Comparison of ENCODE assay signal across 25 cellular contexts in the genomic region with DNA sequence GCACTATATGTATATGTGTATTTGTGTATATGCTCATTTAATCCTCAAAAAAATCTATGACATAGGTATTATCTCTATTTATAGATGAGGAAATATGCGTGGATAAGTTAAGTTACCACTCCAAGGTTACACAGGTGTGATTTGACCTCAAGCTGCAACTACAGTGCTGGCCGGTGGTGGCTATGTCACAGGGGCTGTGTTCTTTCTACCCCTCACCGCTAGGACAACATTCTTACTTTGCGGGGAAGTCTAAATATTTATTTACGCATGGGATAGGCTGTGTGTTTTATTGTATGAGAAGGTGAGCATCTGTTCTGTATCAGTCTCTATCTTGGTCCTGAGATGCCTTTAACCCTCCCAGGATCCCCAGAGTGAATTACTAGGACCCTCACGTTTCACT.
"Had no signal": no experiment of that assay in that cellular context is flagged by ENCODE, and none has a peak within 500 bp of the region (broad histone marks: within the 10 kb centered on the region; RNA-seq: fewer than 3 reads in every experiment).

No MANE protein-coding gene starts in this region.

- H3K27ac ChIP-seq: breast epithelium had no signal

- H3K9me3 Mint-ChIP-seq: activated naive CD4-positive, alpha-beta T cell treated with anti-CD3 and anti-CD28 coated beads, Interleukin-2, amount 50 U/mL, for 24 hours; T-helper 1 cell treated with Interleukin-12 subunit alpha and Interleukin-12 subunit beta and Interleukin-4 antibody, amounts not matched to agents 30 μg/mL and 1 μg/mL, for 36 hours had no signal

- H3K27me3 ChIP-seq: breast epithelium, MG63 had no signal

- H3K9me3 ChIP-seq: breast epithelium, MG63 had no signal

- H3K4me3 Mint-ChIP-seq: activated CD8-positive, alpha-beta T cell treated with anti-CD3 and anti-CD28 coated beads, Interleukin-2, amount 10 ng/mL, durations not matched to agents 7 days and 5 days; activated naive CD4-positive, alpha-beta T cell treated with anti-CD3 and anti-CD28 coated beads, Interleukin-2, amount 50 U/mL, for 24 hours; T-helper 1 cell treated with Interleukin-12 subunit alpha and Interleukin-12 subunit beta and Interleukin-4 antibody, amounts not matched to agents 30 μg/mL and 1 μg/mL, for 36 hours had no signal

- H3K27ac Mint-ChIP-seq: activated CD8-positive, alpha-beta T cell treated with anti-CD3 and anti-CD28 coated beads, Interleukin-2, amount 10 ng/mL, durations not matched to agents 7 days and 5 days; activated naive CD4-positive, alpha-beta T cell treated with anti-CD3 and anti-CD28 coated beads, Interleukin-2, amount 50 U/mL, for 24 hours; T-helper 1 cell treated with Interleukin-12 subunit alpha and Interleukin-12 subunit beta and Interleukin-4 antibody, amounts not matched to agents 30 μg/mL and 1 μg/mL, for 36 hours had no signal

- H3K36me3 Mint-ChIP-seq: activated naive CD4-positive, alpha-beta T cell treated with anti-CD3 and anti-CD28 coated beads, Interleukin-2, amount 50 U/mL, for 24 hours had no signal

- H3K4me3 ChIP-seq: breast epithelium, MG63 had no signal

- H3K36me3 ChIP-seq: breast epithelium, MG63 had no signal

- DNase-seq: activated CD4-positive, alpha-beta T cell treated with anti-CD3 and anti-CD28 coated beads for 48 hours; activated CD4-positive, alpha-beta T cell treated with anti-CD3 and anti-CD28 coated beads, Interleukin-2, amount 50 U/mL, for 4 hours; activated CD4-positive, CD25-positive, alpha-beta regulatory T cell treated with anti-CD3 and anti-CD28 coated beads, Interleukin-2, amount 50 U/mL, for 72 hours; activated CD8-positive, alpha-beta memory T cell treated with anti-CD3 and anti-CD28 coated beads, Interleukin-2, amount 50 U/mL, for 48 hours; activated CD8-positive, alpha-beta T cell treated with anti-CD3 and anti-CD28 coated beads, Interleukin-2, amount 10 ng/mL, durations not matched to agents 7 days and 5 days; activated effector memory CD4-positive, alpha-beta T cell treated with Interleukin-2 at 50 U/mL for 16 hours; activated naive CD4-positive, alpha-beta T cell; activated T-cell treated with anti-CD3 and anti-CD28 coated beads, Interleukin-2, amount 50 U/mL, for 1 hour; aorta; caudate nucleus; MG63; MV-4-11; NCI-H1092 treated with DMSO at 0.1 percent for 48 hours; NCI-H1417 treated with DMSO at 0.1 percent for 48 hours; NCI-H1694; NCI-H2029 treated with DMSO at 0.1 percent for 48 hours; NCI-H345; NCI-H510A; NCI-H69; NK-92 treated with Interleukin-12 subunit alpha and Interleukin-12 subunit beta, amount 100 ng/mL, for 24 hours; SHP77 treated with DMSO at 0.1 percent for 48 hours had no signal

- H3K4me1 ChIP-seq: breast epithelium had no signal

- ATAC-seq: activated CD8-positive, alpha-beta T cell treated with anti-CD3 and anti-CD28 coated beads, Interleukin-2, amount 10 ng/mL, durations not matched to agents 7 days and 5 days had no signal

- FAIRE-seq: RCC 7860 had no signal

- H3K4me1 Mint-ChIP-seq: activated naive CD4-positive, alpha-beta T cell treated with anti-CD3 and anti-CD28 coated beads, Interleukin-2, amount 50 U/mL, for 24 hours had no signal
